In the genomic region with DNA sequence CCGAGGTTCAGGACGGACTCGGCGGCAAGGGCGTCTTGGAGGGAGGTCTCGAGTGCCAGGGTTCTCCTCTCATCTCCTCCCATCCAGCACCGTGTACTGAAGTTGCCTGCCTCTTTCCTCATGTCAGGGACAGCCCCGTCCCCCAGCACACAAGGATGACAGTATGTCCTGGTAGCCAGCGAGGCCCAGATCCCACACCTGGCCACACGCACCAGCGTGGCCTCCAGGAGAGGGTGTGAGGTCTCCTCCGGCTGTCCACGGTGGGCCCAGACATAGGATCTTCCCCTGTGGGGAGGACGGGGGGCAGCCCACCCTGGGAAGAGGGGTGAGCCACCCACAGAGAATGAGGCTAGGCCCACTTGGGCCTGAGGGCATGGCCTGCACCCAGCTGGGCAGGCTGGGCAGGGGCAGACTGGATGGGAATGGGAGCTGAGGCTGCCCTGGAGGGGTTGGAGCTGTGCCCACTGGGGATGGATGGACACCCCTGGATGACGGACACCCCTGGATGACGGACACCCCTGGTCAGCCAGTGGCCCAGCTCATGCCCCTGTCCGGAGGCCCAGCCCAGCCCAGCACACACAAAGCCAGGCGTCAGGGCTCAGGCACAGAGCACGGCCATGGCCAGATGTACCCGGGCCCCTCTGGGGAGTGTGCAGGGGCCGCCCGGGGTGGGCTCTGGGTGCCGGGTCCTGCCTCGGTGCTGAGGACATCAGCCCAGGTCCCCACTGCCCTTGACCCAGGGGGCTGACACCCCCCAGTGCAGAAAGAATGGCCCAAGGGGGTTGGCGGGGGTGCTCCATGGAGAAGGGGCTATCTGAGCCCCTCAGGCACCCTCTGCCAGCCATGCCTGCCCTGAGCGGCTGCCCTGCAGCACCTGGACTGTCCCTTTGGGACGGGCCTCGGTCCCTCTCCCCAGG, we compare ENCODE assay signal across 13 cellular contexts. TPM values are rescaled to one million over a fixed set of nuclear protein-coding genes. Genes with fewer than 3 reads are reported as not detected.
DNase-seq lines count a peak whose midpoint lies in the region; ATAC-seq and TF ChIP-seq lines count a peak whose summit lies in the region.
"Had no signal": no experiment of that assay in that cellular context is flagged by ENCODE, and none has a peak within 500 bp of the region (broad histone marks: within the 10 kb centered on the region; RNA-seq: fewer than 3 reads in every experiment).

No MANE protein-coding gene starts in this region.

- no peaks in the 10 kb centered on the region for H3F3A ChIP-seq in SK-N-SH (replicated peaks; ENCODE audit: insufficient read depth)

- H3K4me3 Mint-ChIP-seq in activated CD8-positive, alpha-beta memory T cell treated with anti-CD3 and anti-CD28 coated beads, Interleukin-2, amount 10 ng/mL, durations not matched to agents 7 days and 5 days: no peak overlapping the region

- H3K4me1 ChIP-seq in SK-N-SH (ENCODE audit: control insufficient read depth in 1 of 2, insufficient read depth in 2 of 2, low read depth in 1 of 2, low read length in 1 of 2) (peaks cover 0 to 5% of the 10 kb centered on the region in 2 experiments; a peak in 1 of 4 replicates), left lung (no peaks in the 10 kb centered on the region), sigmoid colon (no peaks in the 10 kb centered on the region)

- H3K4me1 Mint-ChIP-seq in activated CD8-positive, alpha-beta memory T cell treated with anti-CD3 and anti-CD28 coated beads, Interleukin-2, amount 10 ng/mL, durations not matched to agents 7 days and 5 days: no peaks in the 10 kb centered on the region

- no peaks in the 10 kb centered on the region for H3K9me3 ChIP-seq in SK-N-SH
- H3K9me3 ChIP-seq in left lung: no peaks in the 10 kb centered on the region
- no peaks in the 10 kb centered on the region for H3K9me3 ChIP-seq in sigmoid colon
- no peaks in the 10 kb centered on the region for H3K9me3 ChIP-seq in MG63

- H3K9ac ChIP-seq in SK-N-SH: no peak overlapping the region

- H3K36me3 Mint-ChIP-seq in activated CD8-positive, alpha-beta memory T cell treated with anti-CD3 and anti-CD28 coated beads, Interleukin-2, amount 10 ng/mL, durations not matched to agents 7 days and 5 days: no peaks in the 10 kb centered on the region

- H4K20me1 ChIP-seq in SK-N-SH (ENCODE audit: insufficient read depth): no peaks in the 10 kb centered on the region

- no peak overlapping the region for H3K27ac Mint-ChIP-seq in activated CD8-positive, alpha-beta memory T cell treated with anti-CD3 and anti-CD28 coated beads, Interleukin-2, amount 10 ng/mL, durations not matched to agents 7 days and 5 days

- peak; percentile 42 for DNase-seq in SK-N-SH
- peak; percentile 56 for DNase-seq in H7
- DNase-seq in left lung: peak; percentile 27 to 63
- peak; percentile 50 for DNase-seq in sigmoid colon
- no peak for DNase-seq in activated CD8-positive, alpha-beta memory T cell treated with anti-CD3 and anti-CD28 coated beads, Interleukin-2, amount 10 ng/mL, durations not matched to agents 7 days and 5 days
- no peak for DNase-seq in MG63
- DNase-seq: NCI-H187 treated with DMSO at 0.1 percent for 48 hours, NCI-H2171, NCI-H774, SHP77 treated with DMSO at 0.1 percent for 48 hours had no signal

- H3K4me3 ChIP-seq in SK-N-SH (ENCODE audit: low read depth in 2 of 2, low read length in 1 of 2): no peak overlapping the region
- H3K4me3 ChIP-seq in H7 (ENCODE audit: insufficient read depth, low read depth, low read length): no peak overlapping the region
- no peak overlapping the region for H3K4me3 ChIP-seq in left lung
- H3K4me3 ChIP-seq in sigmoid colon: no peak overlapping the region
- no peak overlapping the region for H3K4me3 ChIP-seq in MG63

- no peaks in the 10 kb centered on the region for H3K9me3 Mint-ChIP-seq in activated CD8-positive, alpha-beta memory T cell treated with anti-CD3 and anti-CD28 coated beads, Interleukin-2, amount 10 ng/mL, durations not matched to agents 7 days and 5 days (ENCODE audit: low read depth)

- peaks cover 18% of the 10 kb centered on the region for H3K27me3 Mint-ChIP-seq in activated CD8-positive, alpha-beta memory T cell treated with anti-CD3 and anti-CD28 coated beads, Interleukin-2, amount 10 ng/mL, durations not matched to agents 7 days and 5 days

- H3K27me3 ChIP-seq in SK-N-SH (ENCODE audit: insufficient read depth) (no peaks in the 10 kb centered on the region), H7 (ENCODE audit: control insufficient read depth, insufficient read depth, low read length) (no peaks in the 10 kb centered on the region), left lung (peaks cover 0 to 81% of the 10 kb centered on the region in 2 donors), sigmoid colon (peaks cover 3 to 71% (median 36%) of the 10 kb centered on the region in 3 donors), MG63 (peaks cover 11% of the 10 kb centered on the region; the same call in 1 of the 2 replicates)

- 71% methylated on average over 12 of the region's 28 CpGs for WGBS in SK-N-SH (ENCODE audit: low lambda C conversion rate)
- WGBS in sigmoid colon, 2 donors: 80 to 88% methylated on average over 28 of the region's 28 CpGs

- H2AFZ ChIP-seq in SK-N-SH (ENCODE audit: low read depth): no peak overlapping the region

- TF ChIP-seq EP300 in SK-N-SH (IDR thresholded peaks at IDR 0.05; ENCODE audit: borderline replicate concordance in 1 of 2, low read depth in 1 of 2, low read length in 1 of 2) (no peak), sigmoid colon (IDR thresholded peaks at IDR 0.05) (no peak)

- POLR2A ChIA-PET in SK-N-SH (lab: Yijun Ruan, JAX): no interaction called here

- no peaks in the 10 kb centered on the region for H3K79me2 ChIP-seq in SK-N-SH (ENCODE audit: insufficient read depth)

- intact Hi-C loops in left lung (cut with DNase I) (no loop called here), sigmoid colon (cut with DNase I) (no loop called here)

- TF ChIP-seq POLR2A in sigmoid colon (IDR thresholded peaks at IDR 0.05): no peak

- no peak for TF ChIP-seq RAD21 in SK-N-SH (IDR thresholded peaks at IDR 0.05; ENCODE audit: low read length)

- TF ChIP-seq CTCF in SK-N-SH (IDR thresholded peaks at IDR 0.05) (no peak), left lung (IDR thresholded peaks at IDR 0.05) (no peak), sigmoid colon (IDR thresholded peaks at IDR 0.05) (no peak)

- ATAC-seq in SK-N-SH treated with all-trans-retinoic acid at 6 μM for 48 hours (no peak), left lung (no peak), HG03439 (IDR thresholded peaks at IDR 0.05; ENCODE audit: unreplicated experiment) (no peak)
- no peak for ATAC-seq in activated CD8-positive, alpha-beta memory T cell treated with anti-CD3 and anti-CD28 coated beads, Interleukin-2, amount 10 ng/mL, durations not matched to agents 7 days and 5 days

- H3K36me3 ChIP-seq in SK-N-SH (replicated peaks in 1 of 2; ENCODE audit: control insufficient read depth in 1 of 2, insufficient read depth in 2 of 2, low read length in 1 of 2) (no peaks in the 10 kb centered on the region), H7 (replicated peaks; ENCODE audit: control insufficient read depth, insufficient read depth, low read length) (no peaks in the 10 kb centered on the region), left lung (no peaks in the 10 kb centered on the region), sigmoid colon (no peaks in the 10 kb centered on the region), MG63 (no peaks in the 10 kb centered on the region)

- H3K27ac ChIP-seq in SK-N-SH (ENCODE audit: low read depth in 2 of 2, low read length in 1 of 2) (no peak overlapping the region), left lung (no peak overlapping the region), sigmoid colon (no peak overlapping the region)
- H3K27ac ChIP-seq: 22Rv1 had no signal

- H3K9me2 ChIP-seq in SK-N-SH: no peaks in the 10 kb centered on the region

- CTCF ChIA-PET in SK-N-SH (lab: Yijun Ruan, JAX): interaction anchor here (0.5 kb wide), 1 partner anchor 81 kb away, joined by 3 read pairs; no protein-coding TSS in a partner anchor
- CTCF ChIA-PET in activated CD8-positive, alpha-beta memory T cell treated with anti-CD3 and anti-CD28 coated beads, Interleukin-2, amount 10 ng/mL, durations not matched to agents 7 days and 5 days (lab: Charles Lee): no interaction called here

- no peak overlapping the region for H3K4me2 ChIP-seq in SK-N-SH

TF ChIP-seq in SK-N-SH, 30 proteins besides CTCF, POLR2A, EP300 and RAD21 (continues in another document):
- TF ChIP-seq MAX (IDR thresholded peaks at IDR 0.05; ENCODE audit: low read depth) (no peak), FOXM1 (IDR thresholded peaks at IDR 0.05; ENCODE audit: low read depth) (no peak), FOXJ3 (CRISPR knock-in tag; IDR thresholded peaks at IDR 0.05) (no peak)

TF ChIP-seq in SK-N-SH treated with all-trans-retinoic acid at 6 μM for 48 hours, 23 proteins besides CTCF, POLR2A, EP300 and RAD21 (continues in another document):
- TF ChIP-seq CSDC2 (CRISPR knock-in tag; IDR thresholded peaks at IDR 0.05) (no peak), ISL1 (CRISPR knock-in tag; IDR thresholded peaks at IDR 0.05) (no peak), GLIS3 (CRISPR knock-in tag; IDR thresholded peaks at IDR 0.05) (no peak), ZC3H10 (CRISPR knock-in tag; IDR thresholded peaks at IDR 0.05) (no peak)
- TF ChIP-seq, protein P1, sequence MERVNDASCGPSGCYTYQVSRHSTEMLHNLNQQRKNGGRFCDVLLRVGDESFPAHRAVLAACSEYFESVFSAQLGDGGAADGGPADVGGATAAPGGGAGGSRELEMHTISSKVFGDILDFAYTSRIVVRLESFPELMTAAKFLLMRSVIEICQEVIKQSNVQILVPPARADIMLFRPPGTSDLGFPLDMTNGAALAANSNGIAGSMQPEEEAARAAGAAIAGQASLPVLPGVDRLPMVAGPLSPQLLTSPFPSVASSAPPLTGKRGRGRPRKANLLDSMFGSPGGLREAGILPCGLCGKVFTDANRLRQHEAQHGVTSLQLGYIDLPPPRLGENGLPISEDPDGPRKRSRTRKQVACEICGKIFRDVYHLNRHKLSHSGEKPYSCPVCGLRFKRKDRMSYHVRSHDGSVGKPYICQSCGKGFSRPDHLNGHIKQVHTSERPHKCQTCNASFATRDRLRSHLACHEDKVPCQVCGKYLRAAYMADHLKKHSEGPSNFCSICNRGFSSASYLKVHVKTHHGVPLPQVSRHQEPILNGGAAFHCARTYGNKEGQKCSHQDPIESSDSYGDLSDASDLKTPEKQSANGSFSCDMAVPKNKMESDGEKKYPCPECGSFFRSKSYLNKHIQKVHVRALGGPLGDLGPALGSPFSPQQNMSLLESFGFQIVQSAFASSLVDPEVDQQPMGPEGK (CRISPR knock-in tag; IDR thresholded peaks at IDR 0.05; ENCODE audit: borderline replicate concordance): no peak

RNA-seq across cellular contexts. Expression of gene CFAP46, which starts 30.9 kb away (rescaled TPM):
- polyA plus RNA-seq in SK-N-SH (2012; rRNA removed) (3.9 and 4.9 TPM in 2 replicates), sigmoid colon (under 1 TPM in 1 of 3 donors, not detected in 2; 0.10 TPM)
- polyA plus RNA-seq in SK-N-SH (2012; cell fraction: cytosol; rRNA removed): 3.8 and 4.1 TPM in 2 replicates
- polyA plus RNA-seq in SK-N-SH (2012; cell fraction: nucleus; rRNA removed): 9.4 and 11.4 TPM in 2 replicates
- 0.59 and 0.70 TPM in 2 replicates for total RNA-seq in H7 (2014; rRNA removed; shearing (Covaris generic))
- total RNA-seq in left lung (1 to 10 TPM; 1.2 to 4.1 TPM), sigmoid colon (1 to 10 TPM in 1 of 4 donors, under 1 TPM in 2, not detected in 1; 0.36 to 1.7 (median 0.41) TPM)
- not detected for total RNA-seq in activated CD8-positive, alpha-beta memory T cell treated with anti-CD3 and anti-CD28 coated beads, Interleukin-2, amount 10 ng/mL, durations not matched to agents 7 days and 5 days
- total RNA-seq in MG63 (2014; rRNA removed; shearing (Covaris generic); ENCODE audit: low replicate concordance): 0.33 TPM in 1 of 2 replicates, not detected in the other

Comparison
In these comparisons a context has a peak if more than half of its experiments do, and no peak if none do; other contexts are left out.
1. DNase-seq: peak in SK-N-SH (single experiment), H7 (single experiment), left lung (2 of 2) and sigmoid colon (single experiment); none in activated CD8-positive, alpha-beta memory T cell treated with anti-CD3 and anti-CD28 coated beads, Interleukin-2, amount 10 ng/mL, durations not matched to agents 7 days and 5 days (single experiment) and MG63 (single experiment).